Comparison of ENCODE assay signal across 18 cellular contexts in the genomic region with DNA sequence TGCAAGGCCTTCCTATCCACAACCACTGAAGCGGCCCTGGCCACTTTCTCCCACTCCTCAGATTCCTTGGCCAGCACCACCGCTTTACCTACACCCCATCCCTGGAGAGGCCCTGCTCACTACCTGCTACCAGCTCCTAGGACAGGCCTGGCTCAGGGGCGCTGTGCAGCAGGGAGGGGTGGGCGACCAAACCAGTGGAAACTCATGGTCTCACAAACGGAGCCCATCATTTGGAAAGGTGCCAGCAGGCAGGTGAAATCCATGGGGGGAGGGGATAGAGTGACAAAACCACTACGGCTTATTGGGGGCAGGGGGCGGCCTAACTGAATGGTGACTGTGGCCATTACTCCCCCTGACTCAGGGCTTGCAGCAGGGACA. TPM values are rescaled to one million over a fixed set of nuclear protein-coding genes. Genes with fewer than 3 reads are reported as not detected.
DNase-seq lines count a peak whose midpoint lies in the region; ATAC-seq and TF ChIP-seq lines count a peak whose summit lies in the region.
"Had no signal": no experiment of that assay in that cellular context is flagged by ENCODE, and none has a peak within 500 bp of the region (broad histone marks: within the 10 kb centered on the region; RNA-seq: fewer than 3 reads in every experiment).

No MANE protein-coding gene starts in this region.

- no peak overlapping the region for H3K4me3 Mint-ChIP-seq in chondrocyte (ENCODE audit: unreplicated experiment)
- H3K4me3 Mint-ChIP-seq in stimulated activated effector memory CD8-positive, alpha-beta T cell treated with anti-CD3 and anti-CD28 coated beads, Interleukin-12 subunit alpha, Interleukin-12 subunit beta, amount 100 ng/mL, for 72 hours = no peak overlapping the region

- H3K27me3 ChIP-seq in IMR-90 (ENCODE audit: control insufficient read depth, insufficient read depth, low read length) = no peaks in the 10 kb centered on the region

- in situ Hi-C loops in IMR-90 (cut with MboI; ENCODE audit: low sequenced_read_pairs) = loop anchor here (25.0 kb wide), 1 partner anchor 192 kb away; no protein-coding TSS in a partner anchor

- TF ChIP-seq CTCF in IMR-90 (conservative IDR thresholded peaks at IDR 0.05; ENCODE audit: low read depth, low read length) (no peak), chondrocyte (IDR thresholded peaks at IDR 0.05) (no peak)

- H3K23ac ChIP-seq in IMR-90 (ENCODE audit: low read depth, low read length) = no peak overlapping the region

- H2BK5ac ChIP-seq in IMR-90 (ENCODE audit: low read depth, low read length, poor library complexity, severe bottlenecking) = no peak overlapping the region

- H3K27me3 Mint-ChIP-seq in chondrocyte (ENCODE audit: low read depth) = no peaks in the 10 kb centered on the region

- H3K79me1 ChIP-seq in IMR-90 (ENCODE audit: low read depth in 1 of 2, low read length in 2 of 2) = peaks cover 0 to 5% of the 10 kb centered on the region in 2 experiments; a peak in 1 of 4 replicates

- no peak overlapping the region for H3K14ac ChIP-seq in IMR-90 (replicated peaks; ENCODE audit: low read depth, low read length)

- no peak overlapping the region for H3K9ac ChIP-seq in IMR-90 (ENCODE audit: low read depth, low read length)

- no peak overlapping the region for H2BK120ac ChIP-seq in IMR-90 (ENCODE audit: low read depth, low read length)

- no peak overlapping the region for H4K8ac ChIP-seq in IMR-90 (ENCODE audit: low read depth in 2 of 2, low read length in 2 of 2)

- H3K4me3 ChIP-seq in IMR-90 (ENCODE audit: insufficient read depth, low read depth, low read length) = no peak overlapping the region

- peaks cover 15% of the 10 kb centered on the region for H3K4me1 Mint-ChIP-seq in chondrocyte (ENCODE audit: low read depth)
- H3K4me1 Mint-ChIP-seq in stimulated activated effector memory CD8-positive, alpha-beta T cell treated with anti-CD3 and anti-CD28 coated beads, Interleukin-12 subunit alpha, Interleukin-12 subunit beta, amount 100 ng/mL, for 72 hours = peaks cover 10% of the 10 kb centered on the region

- no peak for ATAC-seq in IMR-90 (ENCODE audit: low read depth)
- ATAC-seq in stimulated activated effector memory CD8-positive, alpha-beta T cell treated with anti-CD3 and anti-CD28 coated beads, Interleukin-12 subunit alpha, Interleukin-12 subunit beta, amount 100 ng/mL, for 72 hours = no peak

- no peak overlapping the region for H3K4me2 ChIP-seq in IMR-90 (ENCODE audit: low read depth, low read length)

- H3K27ac ChIP-seq in IMR-90 (ENCODE audit: insufficient read depth, low read length) = no peak overlapping the region
- H3K27ac ChIP-seq: C4-2B had no signal

- 100% methylated on average over 1 of the region's 7 CpGs; no CpG with 5 or more reads in 1 of the 2 experiments for WGBS in IMR-90 (ENCODE audit: extremely low coverage in 2 of 2, insufficient read length in 1 of 2), 2 experiments

- CTCF ChIA-PET in IMR-90 (lab: Yijun Ruan, JAX) = no interaction called here

- no peak for TF ChIP-seq POLR2A in IMR-90 (IDR thresholded peaks at IDR 0.05; ENCODE audit: low read depth, low read length)

- H2AFZ ChIP-seq in IMR-90 (replicated peaks; ENCODE audit: low read length, poor library complexity) = no peak overlapping the region

- H3K9me3 Mint-ChIP-seq in chondrocyte (ENCODE audit: low read depth) = no peaks in the 10 kb centered on the region
- H3K9me3 Mint-ChIP-seq in stimulated activated effector memory CD8-positive, alpha-beta T cell treated with anti-CD3 and anti-CD28 coated beads, Interleukin-12 subunit alpha, Interleukin-12 subunit beta, amount 100 ng/mL, for 72 hours = no peaks in the 10 kb centered on the region

- TF ChIP-seq RAD21 in IMR-90 (IDR thresholded peaks at IDR 0.05; ENCODE audit: low read length) = no peak

- H3K4me1 ChIP-seq in IMR-90 (ENCODE audit: control insufficient read depth, insufficient read depth, low read length) = no peaks in the 10 kb centered on the region

- peaks cover 39% of the 10 kb centered on the region for H3K36me3 Mint-ChIP-seq in chondrocyte (ENCODE audit: low read depth)
- peaks cover 58% of the 10 kb centered on the region for H3K36me3 Mint-ChIP-seq in stimulated activated effector memory CD8-positive, alpha-beta T cell treated with anti-CD3 and anti-CD28 coated beads, Interleukin-12 subunit alpha, Interleukin-12 subunit beta, amount 100 ng/mL, for 72 hours

- POLR2A ChIA-PET in IMR-90 (lab: Charles Lee; ENCODE audit: unreplicated experiment) = no interaction called here

- peaks cover 6% of the 10 kb centered on the region; the same call in 1 of the 2 replicates for H4K20me1 ChIP-seq in IMR-90 (ENCODE audit: insufficient read depth, low read length)

- H4K91ac ChIP-seq in IMR-90 (ENCODE audit: insufficient read depth, low read depth, low read length) = no peak overlapping the region

- no peak overlapping the region for H4K5ac ChIP-seq in IMR-90 (ENCODE audit: low read depth, low read length)

- H2BK20ac ChIP-seq in IMR-90 (ENCODE audit: low read depth, low read length) = no peak overlapping the region

- H3K18ac ChIP-seq in IMR-90 (ENCODE audit: low read depth, low read length) = no peak overlapping the region

- no peak overlapping the region for H3K4ac ChIP-seq in IMR-90 (ENCODE audit: low read depth, low read length)

- H2BK15ac ChIP-seq in IMR-90 (ENCODE audit: low read depth, low read length) = no peak overlapping the region

- H2AK9ac ChIP-seq in IMR-90 (replicated peaks; ENCODE audit: low read depth, low read length, poor library complexity) = peak overlapping the region; percentile 24

- H3K27ac Mint-ChIP-seq in chondrocyte (ENCODE audit: unreplicated experiment) = no peak overlapping the region
- peak overlapping the region; percentile 88 for H3K27ac Mint-ChIP-seq in stimulated activated effector memory CD8-positive, alpha-beta T cell treated with anti-CD3 and anti-CD28 coated beads, Interleukin-12 subunit alpha, Interleukin-12 subunit beta, amount 100 ng/mL, for 72 hours

- peak; percentile 58 for DNase-seq in activated effector memory CD4-positive, alpha-beta T cell treated with anti-CD3 and anti-CD28 coated beads, Interleukin-2, amount 50 U/mL, for 16 hours
- DNase-seq in activated effector memory CD4-positive, alpha-beta T cell treated with Interleukin-2 at 50 U/mL for 16 hours = no peak
- DNase-seq in IMR-90 (no peak), chondrocyte (ENCODE audit: low spot score) (peak; percentile 76), NCI-H2196 (lab: John Stamatoyannopoulos, UW; ENCODE audit: unreplicated experiment) (no peak), amniotic stem cell (lab: John Stamatoyannopoulos, UW) (no peak)
- no peak for DNase-seq in stimulated activated effector memory CD8-positive, alpha-beta T cell treated with anti-CD3 and anti-CD28 coated beads, Interleukin-12 subunit alpha, Interleukin-12 subunit beta, amount 100 ng/mL, for 72 hours (ENCODE audit: low spot score in 2 of 2)
- DNase-seq: COR-L47; GF-D8; GOT3; Karpas-422; NCI-H1105; NCI-H1694; NCI-H2107; NCI-H526 treated with DMSO at 0.1 percent for 48 hours; NK-92 treated with Interleukin-12 subunit alpha and Interleukin-12 subunit beta, amount 100 ng/mL, for 24 hours; RPMI8226 had no signal

- no TSS peak for BruUV-seq in IMR-90 (replicated peaks; lab: Mats Ljungman, UMichigan)

- H3K9me1 ChIP-seq in IMR-90 (ENCODE audit: insufficient read depth, low read length) = peaks cover 4% of the 10 kb centered on the region; the same call in 1 of the 2 replicates

- H2AK5ac ChIP-seq in IMR-90 (ENCODE audit: low read depth, low read length) = no peak overlapping the region

- H3K36me3 ChIP-seq in IMR-90 (ENCODE audit: control insufficient read depth, insufficient read depth, low read length) = peaks cover 46% of the 10 kb centered on the region

- no peaks in the 10 kb centered on the region for H3K9me3 ChIP-seq in IMR-90 (ENCODE audit: control insufficient read depth, insufficient read depth, low read length)

- dilution Hi-C loops in IMR-90 (cut with HindIII; ENCODE audit: low sequenced_read_pairs, unreplicated experiment) = no loop called here

- intact Hi-C loops in IMR-90 (cut with micrococcal nuclease) = no loop called here

- H3K56ac ChIP-seq in IMR-90 (ENCODE audit: extremely low read depth, insufficient read depth, low read length) = no peak overlapping the region

TF ChIP-seq in IMR-90, 13 proteins besides CTCF, POLR2A, EP300 and RAD21 (continues in another document):
- TF ChIP-seq CEBPB (IDR thresholded peaks at IDR 0.05; ENCODE audit: low read depth, low read length) (no peak), MXI1 (IDR thresholded peaks at IDR 0.05; ENCODE audit: borderline replicate concordance, low read depth, low read length) (no peak), SMC3 (IDR thresholded peaks at IDR 0.05; ENCODE audit: low read depth, low read length) (no peak), RFX5 (IDR thresholded peaks at IDR 0.05; ENCODE audit: low read depth, low read length) (no peak), NFE2L2 (IDR thresholded peaks at IDR 0.05; ENCODE audit: low read depth, low read length) (no peak), RCOR1 (IDR thresholded peaks at IDR 0.05; ENCODE audit: insufficient replicate concordance, low read length) (no peak), BHLHE40 (IDR thresholded peaks at IDR 0.05; ENCODE audit: low read depth, low read length) (no peak)
- TF ChIP-seq, protein P1, sequence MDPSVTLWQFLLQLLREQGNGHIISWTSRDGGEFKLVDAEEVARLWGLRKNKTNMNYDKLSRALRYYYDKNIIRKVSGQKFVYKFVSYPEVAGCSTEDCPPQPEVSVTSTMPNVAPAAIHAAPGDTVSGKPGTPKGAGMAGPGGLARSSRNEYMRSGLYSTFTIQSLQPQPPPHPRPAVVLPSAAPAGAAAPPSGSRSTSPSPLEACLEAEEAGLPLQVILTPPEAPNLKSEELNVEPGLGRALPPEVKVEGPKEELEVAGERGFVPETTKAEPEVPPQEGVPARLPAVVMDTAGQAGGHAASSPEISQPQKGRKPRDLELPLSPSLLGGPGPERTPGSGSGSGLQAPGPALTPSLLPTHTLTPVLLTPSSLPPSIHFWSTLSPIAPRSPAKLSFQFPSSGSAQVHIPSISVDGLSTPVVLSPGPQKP (IDR thresholded peaks at IDR 0.05; ENCODE audit: borderline replicate concordance, low read depth, low read length) = no peak

RNA-seq across cellular contexts. Expression of gene C19orf47, which starts 27.6 kb away (rescaled TPM):
- total RNA-seq in IMR-90 (2012; rRNA removed) (3.6 and 4.4 TPM in 2 replicates), chondrocyte (19.4 to 22.2 TPM (median 21.5 TPM) in 3 replicates)
- 16.3 and 24.4 TPM in 2 replicates for polyA plus RNA-seq in IMR-90 (2012; rRNA removed)
- 6.8 and 13.8 TPM in 2 replicates for polyA plus RNA-seq in IMR-90 (2012; cell fraction: cytosol; rRNA removed)
- polyA plus RNA-seq in IMR-90 (2012; cell fraction: nucleus; rRNA removed; ENCODE audit: low replicate concordance) = 15.2 and 20.0 TPM in 2 replicates

RNA-seq across cellular contexts. Expression of gene PLD3, which starts 27.9 kb away (rescaled TPM):
- total RNA-seq in IMR-90 (2012; rRNA removed) = 117 and 120 TPM in 2 replicates
- polyA plus RNA-seq in IMR-90 (2012; rRNA removed) = 665 and 732 TPM in 2 replicates
- polyA plus RNA-seq in IMR-90 (2012; cell fraction: cytosol; rRNA removed) = 939 and 1,304 TPM in 2 replicates
- 308 and 790 TPM in 2 replicates for polyA plus RNA-seq in IMR-90 (2012; cell fraction: nucleus; rRNA removed; ENCODE audit: low replicate concordance)
- 478 to 514 TPM (median 487 TPM) in 3 replicates for total RNA-seq in chondrocyte

RNA-seq across cellular contexts. Expression of gene AKT2, which starts 35.4 kb away (rescaled TPM):
- 54.4 and 61.5 TPM in 2 replicates for total RNA-seq in IMR-90 (2012; rRNA removed)
- polyA plus RNA-seq in IMR-90 (2012; rRNA removed) = 104 and 124 TPM in 2 replicates
- polyA plus RNA-seq in IMR-90 (2012; cell fraction: cytosol; rRNA removed) = 58.9 and 87.2 TPM in 2 replicates
- polyA plus RNA-seq in IMR-90 (2012; cell fraction: nucleus; rRNA removed; ENCODE audit: low replicate concordance) = 461 and 611 TPM in 2 replicates
- 99.9 to 136 TPM (median 100 TPM) in 3 replicates for total RNA-seq in chondrocyte

Comparison
In these comparisons a context has a peak if more than half of its experiments do, and no peak if none do; other contexts are left out.
1. DNase-seq: peak in activated effector memory CD4-positive, alpha-beta T cell treated with anti-CD3 and anti-CD28 coated beads, Interleukin-2, amount 50 U/mL, for 16 hours (single experiment) and chondrocyte (single experiment); none in activated effector memory CD4-positive, alpha-beta T cell treated with Interleukin-2 at 50 U/mL for 16 hours (single experiment), IMR-90 (single experiment), stimulated activated effector memory CD8-positive, alpha-beta T cell treated with anti-CD3 and anti-CD28 coated beads, Interleukin-12 subunit alpha, Interleukin-12 subunit beta, amount 100 ng/mL, for 72 hours (0 of 2), NCI-H2196 (single experiment) and amniotic stem cell (single experiment).